Comparison of ENCODE assay signal across 21 cellular contexts in genomic region chr22:31038686-31039085, GRCh38. TPM values are rescaled to one million over a fixed set of nuclear protein-coding genes. Genes with fewer than 3 reads are reported as not detected.
A peak's percentile ranks its signal among the peaks of the same experiment; 100 is the strongest.
DNase-seq lines count a peak whose midpoint lies in the region; ATAC-seq and TF ChIP-seq lines count a peak whose summit lies in the region.
"Had no signal": no experiment of that assay in that cellular context is flagged by ENCODE, and none has a peak within 500 bp of the region (broad histone marks: within the 10 kb centered on the region; RNA-seq: fewer than 3 reads in every experiment).

No MANE protein-coding gene starts in this region.

- no peaks in the 10 kb centered on the region for H3K79me1 ChIP-seq in IMR-90 (ENCODE audit: low read depth in 1 of 2, low read length in 2 of 2)

- H3K4me1 ChIP-seq in IMR-90 (ENCODE audit: control insufficient read depth, insufficient read depth, low read length) (peaks cover 15% of the 10 kb centered on the region), esophagus (ENCODE audit: control insufficient read depth in 2 of 2, insufficient read depth in 2 of 2, low read length in 1 of 2) (no peaks in the 10 kb centered on the region), muscle layer of duodenum (ENCODE audit: control insufficient read depth in 1 of 2, insufficient read depth in 2 of 2, low read length in 2 of 2) (peaks cover 0 to 16% of the 10 kb centered on the region in 2 donors), suprapubic skin (peaks cover 11% of the 10 kb centered on the region)

- no peaks in the 10 kb centered on the region for H3K36me3 ChIP-seq in IMR-90 (ENCODE audit: control insufficient read depth, insufficient read depth, low read length)
- no peaks in the 10 kb centered on the region for H3K36me3 ChIP-seq in esophagus (ENCODE audit: control insufficient read depth in 2 of 2, insufficient read depth in 2 of 2, low read length in 1 of 2)
- no peaks in the 10 kb centered on the region for H3K36me3 ChIP-seq in muscle layer of duodenum (ENCODE audit: control insufficient read depth in 1 of 2, insufficient read depth in 2 of 2, low read length in 2 of 2)
- no peaks in the 10 kb centered on the region for H3K36me3 ChIP-seq in suprapubic skin

- CTCF ChIA-PET in IMR-90 (lab: Yijun Ruan, JAX), result no interaction called here

- TF ChIP-seq CTCF in IMR-90 (conservative IDR thresholded peaks at IDR 0.05; ENCODE audit: low read depth, low read length), result no peak
- TF ChIP-seq CTCF in suprapubic skin (IDR thresholded peaks at IDR 0.05), result no peak

- dilution Hi-C loops in IMR-90 (cut with HindIII; ENCODE audit: low sequenced_read_pairs, unreplicated experiment), result no loop called here

- 0 out of 2 replicates have a peak overlapping the region, but pooled peaks have one; percentile 49 for H3K14ac ChIP-seq in IMR-90 (replicated peaks; ENCODE audit: low read depth, low read length)

- peak overlapping the region; percentile 76; the same call in 1 of the 2 replicates for H3K18ac ChIP-seq in IMR-90 (ENCODE audit: low read depth, low read length)

- peak overlapping the region; percentile 10; the same call in 1 of the 2 replicates for H4K91ac ChIP-seq in IMR-90 (ENCODE audit: insufficient read depth, low read depth, low read length)

- H2AFZ ChIP-seq in IMR-90 (replicated peaks; ENCODE audit: low read length, poor library complexity), result no peak overlapping the region

- H3K56ac ChIP-seq in IMR-90 (ENCODE audit: extremely low read depth, insufficient read depth, low read length), result no peak overlapping the region

- peak overlapping the region; percentile 34; the same call in 1 of the 2 replicates for H3K9ac ChIP-seq in IMR-90 (ENCODE audit: low read depth, low read length)

- H2BK20ac ChIP-seq in IMR-90 (ENCODE audit: low read depth, low read length), result no peak overlapping the region; the same call in 1 of the 2 replicates

- ATAC-seq in IMR-90 (ENCODE audit: low read depth), result no peak
- no peak for ATAC-seq in GM21528 (IDR thresholded peaks at IDR 0.05; ENCODE audit: low FRiP score, unreplicated experiment)
- ATAC-seq: stimulated activated effector memory CD8-positive, alpha-beta T cell treated with anti-CD3 and anti-CD28 coated beads, Interleukin-12 subunit alpha, Interleukin-12 subunit beta, amount 100 ng/mL, for 72 hours had no signal

- H3K9me1 ChIP-seq in IMR-90 (ENCODE audit: insufficient read depth, low read length), result peaks cover 7% of the 10 kb centered on the region; the same call in 1 of the 2 replicates

- intact Hi-C loops in IMR-90 (cut with micrococcal nuclease), result loop anchor here (2.0 to 5.0 kb wide), 2 partner anchors 42 to 71 kb away; partner anchors contain the start of genes MORC2, SMTN and TUG1

- H3K4me2 ChIP-seq in IMR-90 (ENCODE audit: low read depth, low read length), result no peak overlapping the region; the same call in 1 of the 2 replicates

- peak overlapping the region in 1 of 2 experiments; percentile 11; a peak in 2 of 4 replicates for H4K8ac ChIP-seq in IMR-90 (ENCODE audit: low read depth in 2 of 2, low read length in 2 of 2)

- no TSS peak for BruUV-seq in IMR-90 (replicated peaks; lab: Mats Ljungman, UMichigan)

- H3K27me3 ChIP-seq in IMR-90 (ENCODE audit: control insufficient read depth, insufficient read depth, low read length) (no peaks in the 10 kb centered on the region), esophagus (ENCODE audit: control insufficient read depth in 1 of 2, insufficient read depth in 2 of 2, low read length in 2 of 2) (no peaks in the 10 kb centered on the region), muscle layer of duodenum (ENCODE audit: low read depth, low read length) (no peaks in the 10 kb centered on the region), suprapubic skin (no peaks in the 10 kb centered on the region)

- TF ChIP-seq EP300 in suprapubic skin (IDR thresholded peaks at IDR 0.05), result no peak

- in situ Hi-C loops in IMR-90 (cut with MboI; ENCODE audit: low sequenced_read_pairs), result no loop called here

- peak overlapping the region; percentile 59; the same call in 1 of the 2 replicates for H3K4ac ChIP-seq in IMR-90 (ENCODE audit: low read depth, low read length)

- no peak overlapping the region for H2AK9ac ChIP-seq in IMR-90 (replicated peaks; ENCODE audit: low read depth, low read length, poor library complexity)

- WGBS in IMR-90 (ENCODE audit: extremely low coverage in 2 of 2, insufficient read length in 1 of 2), 2 experiments, result no CpG with 5 or more reads among the region's 1 CpG
- 70 to 74% methylated on average over 1 of the region's 1 CpG for WGBS in esophagus, 2 donors
- 81% methylated on average over 1 of the region's 1 CpG for WGBS in suprapubic skin

- H2BK5ac ChIP-seq in IMR-90 (ENCODE audit: low read depth, low read length, poor library complexity, severe bottlenecking), result no peak overlapping the region

- no peak overlapping the region for H3K4me3 ChIP-seq in IMR-90 (ENCODE audit: insufficient read depth, low read depth, low read length)
- no peak overlapping the region for H3K4me3 ChIP-seq in esophagus (ENCODE audit: low read depth in 1 of 2, low read length in 2 of 2)
- no peak overlapping the region for H3K4me3 ChIP-seq in muscle layer of duodenum (ENCODE audit: low read depth in 1 of 2, low read length in 2 of 2)
- no peak overlapping the region for H3K4me3 ChIP-seq in suprapubic skin

- H2BK120ac ChIP-seq in IMR-90 (ENCODE audit: low read depth, low read length), result peak overlapping the region; percentile 48

- no peaks in the 10 kb centered on the region for H4K20me1 ChIP-seq in IMR-90 (ENCODE audit: insufficient read depth, low read length)

- H4K5ac ChIP-seq in IMR-90 (ENCODE audit: low read depth, low read length), result peak overlapping the region; percentile 75; the same call in 1 of the 2 replicates

- no peak for TF ChIP-seq RAD21 in IMR-90 (IDR thresholded peaks at IDR 0.05; ENCODE audit: low read length)

- H2AK5ac ChIP-seq in IMR-90 (ENCODE audit: low read depth, low read length), result peak overlapping the region; percentile 74; the same call in 1 of the 2 replicates

- DNase-seq in IMR-90 (no peak), suprapubic skin (ENCODE audit: low spot score in 2 of 2) (no peak), HuH-7 (ENCODE audit: low spot score) (no peak)
- no peak for DNase-seq in activated CD4-positive, CD25-positive, alpha-beta regulatory T cell (lab: John Stamatoyannopoulos, UW)
- no peak for DNase-seq in activated T-cell treated with anti-CD3 and anti-CD28 coated beads, Interleukin-2, amount 50 U/mL, for 48 hours
- DNase-seq: ACHN; activated CD4-positive, alpha-beta T cell treated with anti-CD3 and anti-CD28 coated beads for 48 hours; activated CD8-positive, alpha-beta memory T cell treated with anti-CD3 and anti-CD28 coated beads, Interleukin-2, amount 50 U/mL, for 4 hours; amniotic stem cell; cerebellar nuclear complex; GDM1; H7; hippocampal formation; NCI-H1092 treated with DMSO at 0.1 percent for 48 hours; NCI-H2107; NCI-H510A had no signal

- TF ChIP-seq POLR2A in IMR-90 (IDR thresholded peaks at IDR 0.05; ENCODE audit: low read depth, low read length), result no peak
- no peak for TF ChIP-seq POLR2A in suprapubic skin (IDR thresholded peaks at IDR 0.05)

- POLR2A ChIA-PET in IMR-90 (lab: Charles Lee; ENCODE audit: unreplicated experiment), result interaction anchor here (1.0 kb wide), 1 partner anchor 42 kb away, joined by 3 read pairs; the partner anchor contains the start of gene SMTN

- H3K9me3 ChIP-seq in IMR-90 (ENCODE audit: control insufficient read depth, insufficient read depth, low read length) (no peaks in the 10 kb centered on the region), esophagus (ENCODE audit: control insufficient read depth in 2 of 2, insufficient read depth in 1 of 2, low read depth in 1 of 2, low read length in 1 of 2) (no peaks in the 10 kb centered on the region), muscle layer of duodenum (ENCODE audit: control insufficient read depth in 1 of 2, low read length in 2 of 2) (no peaks in the 10 kb centered on the region), suprapubic skin (no peaks in the 10 kb centered on the region)

- H3K23ac ChIP-seq in IMR-90 (ENCODE audit: low read depth, low read length), result no peak overlapping the region

- H3K27ac ChIP-seq in IMR-90 (ENCODE audit: insufficient read depth, low read length) (peak overlapping the region; percentile 88), esophagus (ENCODE audit: low read depth in 2 of 2, low read length in 1 of 2) (peak overlapping the region; percentile 54 to 76), muscle layer of duodenum (ENCODE audit: low read length) (peak overlapping the region; percentile 82), suprapubic skin (peak overlapping the region; percentile 42)
- H3K27ac ChIP-seq: C4-2B had no signal

- H2BK15ac ChIP-seq in IMR-90 (ENCODE audit: low read depth, low read length), result no peak overlapping the region

TF ChIP-seq in IMR-90, 13 proteins besides CTCF, POLR2A, EP300 and RAD21:
- TF ChIP-seq RCOR1 (IDR thresholded peaks at IDR 0.05; ENCODE audit: insufficient replicate concordance, low read length) (no peak), CHD1 (IDR thresholded peaks at IDR 0.05; ENCODE audit: low read depth, low read length) (no peak), SMC3 (IDR thresholded peaks at IDR 0.05; ENCODE audit: low read depth, low read length) (no peak), FOS (IDR thresholded peaks at IDR 0.05; ENCODE audit: low read depth, low read length) (no peak)
- TF ChIP-seq, protein P1, sequence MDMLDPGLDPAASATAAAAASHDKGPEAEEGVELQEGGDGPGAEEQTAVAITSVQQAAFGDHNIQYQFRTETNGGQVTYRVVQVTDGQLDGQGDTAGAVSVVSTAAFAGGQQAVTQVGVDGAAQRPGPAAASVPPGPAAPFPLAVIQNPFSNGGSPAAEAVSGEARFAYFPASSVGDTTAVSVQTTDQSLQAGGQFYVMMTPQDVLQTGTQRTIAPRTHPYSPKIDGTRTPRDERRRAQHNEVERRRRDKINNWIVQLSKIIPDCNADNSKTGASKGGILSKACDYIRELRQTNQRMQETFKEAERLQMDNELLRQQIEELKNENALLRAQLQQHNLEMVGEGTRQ (IDR thresholded peaks at IDR 0.05; ENCODE audit: low read depth, low read length), result no peak

RNA-seq across cellular contexts. Expression of gene SMTN, which starts 42.4 kb away (rescaled TPM):
- total RNA-seq in IMR-90 (2012; rRNA removed) (47.2 and 53.6 TPM in 2 replicates), suprapubic skin (10 to 100 TPM; 42.3 to 54.6 (median 50.5) TPM)
- polyA plus RNA-seq in IMR-90 (2012; rRNA removed) (63.7 and 65.1 TPM in 2 replicates), esophagus (100 to 1,000 TPM; 100 to 103 TPM)
- polyA plus RNA-seq in IMR-90 (2012; cell fraction: cytosol; rRNA removed), result 97.1 and 119 TPM in 2 replicates
- 227 and 462 TPM in 2 replicates for polyA plus RNA-seq in IMR-90 (2012; cell fraction: nucleus; rRNA removed; ENCODE audit: low replicate concordance)
